8 cellular contexts compared by ENCODE assay signal in the genomic region with DNA sequence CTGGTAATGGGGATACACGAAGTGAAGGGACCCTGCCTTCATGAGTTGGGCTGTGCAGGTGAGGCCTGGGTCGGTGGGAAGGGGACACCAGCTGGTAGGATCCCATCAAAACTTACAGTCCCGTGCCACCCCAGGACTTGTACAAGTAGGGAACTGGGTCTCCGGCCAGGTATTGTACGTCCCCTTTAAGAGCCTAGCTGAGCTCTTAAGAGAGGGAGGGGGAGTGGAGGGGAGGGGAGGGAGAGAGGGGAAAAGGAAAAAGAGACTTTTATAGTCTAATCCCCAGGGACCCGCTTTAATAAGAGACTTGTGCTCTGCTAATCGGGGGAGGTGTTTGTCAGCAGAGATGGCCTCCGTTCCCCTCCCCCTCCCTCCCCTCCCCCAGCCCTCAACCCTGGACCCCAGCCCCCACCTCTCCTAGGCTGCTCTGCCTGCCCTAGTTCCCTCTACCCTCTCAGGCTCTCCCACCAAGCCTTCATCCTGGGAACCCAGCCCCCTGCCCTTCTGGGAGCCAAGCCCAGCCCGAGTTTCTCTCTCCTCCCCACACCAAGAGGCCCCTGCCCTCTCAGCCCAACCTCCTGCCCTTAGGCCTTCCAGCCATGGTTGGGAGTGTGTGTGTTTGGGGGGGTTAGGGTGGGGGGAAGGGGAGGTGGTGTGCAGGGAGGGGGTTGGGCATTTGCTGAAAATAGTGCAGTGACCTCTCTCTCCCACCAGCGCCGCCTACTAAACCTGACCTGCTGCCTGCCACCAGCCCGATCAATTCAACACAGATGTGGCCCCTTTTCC. TPM values are rescaled to one million over a fixed set of nuclear protein-coding genes. Genes with fewer than 3 reads are reported as not detected.
A peak's percentile ranks its signal among the peaks of the same experiment; 100 is the strongest.
DNase-seq lines count a peak whose midpoint lies in the region; ATAC-seq, FAIRE-seq and TF ChIP-seq lines count a peak whose summit lies in the region.

No MANE protein-coding gene starts in this region.

- no peak for FAIRE-seq in HTR-8/SVneo (lab: Jason Lieb, UNC)

- H3K27me3 Mint-ChIP-seq in Caco-2 (ENCODE audit: insufficient read depth, unreplicated experiment) (no peaks in the 10 kb centered on the region), naive B cell (no peaks in the 10 kb centered on the region)

- in situ Hi-C loops in brain microvascular endothelial cell (cut with HindIII; ENCODE audit: low pct_ligation_motif_present, low sequenced_read_pairs) = no loop called here

- ATAC-seq in naive B cell (ENCODE audit: low read depth in 2 of 2) = no peak
- ATAC-seq in GM21576 (IDR thresholded peaks at IDR 0.05; ENCODE audit: unreplicated experiment) = no peak

- POLR2A ChIA-PET in Caco-2 (lab: Charles Lee) = no interaction called here

- H3K27ac ChIP-seq in brain microvascular endothelial cell = no peak overlapping the region

- peak overlapping the region; percentile 33 for H3K27ac Mint-ChIP-seq in Caco-2 (ENCODE audit: unreplicated experiment)
- H3K27ac Mint-ChIP-seq in naive B cell = peak overlapping the region in 5 of 6 donors; percentile 1 to 95 (median 62)

- H3K9me3 Mint-ChIP-seq in Caco-2 (ENCODE audit: unreplicated experiment) = no peaks in the 10 kb centered on the region
- no peaks in the 10 kb centered on the region for H3K9me3 Mint-ChIP-seq in naive B cell

- H3K4me3 ChIP-seq in Caco-2 (ENCODE audit: low read depth, low read length) (no peak overlapping the region), brain microvascular endothelial cell (ENCODE audit: low read depth, low read length) (peak overlapping the region; percentile 6)

- H3K36me3 ChIP-seq in Caco-2 (ENCODE audit: control insufficient read depth, insufficient read depth, low read length) (peaks cover 2% of the 10 kb centered on the region; the same call in 1 of the 2 replicates), brain microvascular endothelial cell (replicated peaks) (peaks cover 4% of the 10 kb centered on the region)

- CTCF ChIA-PET in Caco-2 (lab: Charles Lee) = interaction anchor here (1.1 to 2.0 kb wide), 2 partner anchors 52 to 64 kb away, joined by 3 to 6 read pairs; a partner anchor contains a TSS

- H3K36me3 Mint-ChIP-seq in Caco-2 (ENCODE audit: insufficient read depth, unreplicated experiment) (peaks cover 16% of the 10 kb centered on the region), naive B cell (peaks cover 0 to 6% of the 10 kb centered on the region in 2 donors)

- DNase-seq in Caco-2 (no peak), NCI-H187 treated with DMSO at 0.1 percent for 48 hours (lab: John Stamatoyannopoulos, UW) (peak; percentile 59), brain microvascular endothelial cell (no peak), naive B cell (no peak), MV-4-11 (lab: John Stamatoyannopoulos, UW) (no peak), HuH-7.5 (ENCODE audit: low spot score) (no peak), HTR-8/SVneo (ENCODE audit: insufficient read length, low spot score) (no peak)

- no peak for TF ChIP-seq CTCF in Caco-2 (IDR thresholded peaks at IDR 0.05; ENCODE audit: insufficient read depth in 1 of 2, low read depth in 1 of 2, low read length in 1 of 2, severe bottlenecking in 1 of 2, unreplicated experiment in 1 of 2)
- TF ChIP-seq CTCF in brain microvascular endothelial cell (IDR thresholded peaks at IDR 0.05; ENCODE audit: low read depth, low read length, missing control alignments) = no peak

- H3K27me3 ChIP-seq in Caco-2 (replicated peaks; ENCODE audit: control insufficient read depth, insufficient read depth, low read length) = no peaks in the 10 kb centered on the region
- no peaks in the 10 kb centered on the region for H3K27me3 ChIP-seq in brain microvascular endothelial cell (replicated peaks)

- H3K4me1 ChIP-seq in Caco-2 = peaks cover 14% of the 10 kb centered on the region

- H3K4me3 Mint-ChIP-seq in Caco-2 (ENCODE audit: unreplicated experiment) (peak overlapping the region; percentile 80), naive B cell (peak overlapping the region; percentile 78 to 95 (median 92))

- intact Hi-C loops in Caco-2 (cut with micrococcal nuclease; ENCODE audit: unreplicated experiment) = loop anchor here (2.0 to 10.0 kb wide), 2 partner anchors 43 to 369 kb away; partner anchors contain the start of genes RPL41 and ZC3H10

- H3K9me3 ChIP-seq in Caco-2 = no peaks in the 10 kb centered on the region

- BruUV-seq in Caco-2 (replicated peaks; lab: Mats Ljungman, UMichigan) = no TSS peak

- H3K4me1 Mint-ChIP-seq in Caco-2 (ENCODE audit: low read depth, unreplicated experiment) (peaks cover 21% of the 10 kb centered on the region), naive B cell (peaks cover 34 to 54% (median 39%) of the 10 kb centered on the region in 3 donors)

RNA-seq across cellular contexts. Expression of gene GDF11, which starts 2.6 kb away (rescaled TPM):
- 11.0 and 13.3 TPM in 2 replicates for total RNA-seq in Caco-2 (2022)
- polyA plus RNA-seq in naive B cell (ENCODE audit: low read depth in 6 of 6) = 1 to 10 TPM in 3 of 6 donors, under 1 TPM in 3; 0.40 to 1.4 (median 0.83) TPM

RNA-seq across cellular contexts. Expression of gene CD63, which starts 16.7 kb away (rescaled TPM):
- 947 and 983 TPM in 2 replicates for total RNA-seq in Caco-2 (2022)
- polyA plus RNA-seq in naive B cell (ENCODE audit: low read depth in 6 of 6) = 100 to 1,000 TPM; 115 to 150 (median 142) TPM

RNA-seq across cellular contexts. Expression of gene RDH5, which starts 25.4 kb away (rescaled TPM):
- total RNA-seq in Caco-2 (2022) = 6.0 and 9.7 TPM in 2 replicates
- polyA plus RNA-seq in naive B cell (ENCODE audit: low read depth in 6 of 6) = 1 to 10 TPM in 3 of 6 donors, under 1 TPM in 2, not detected in 1; 0.61 to 3.1 (median 1.3) TPM

RNA-seq across cellular contexts. Expression of gene BLOC1S1, which starts 29.7 kb away (rescaled TPM):
- total RNA-seq in Caco-2 (2022) = 59.4 and 73.7 TPM in 2 replicates
- polyA plus RNA-seq in naive B cell (ENCODE audit: low read depth in 6 of 6) = 100 to 1,000 TPM; 152 to 259 (median 180) TPM

RNA-seq across cellular contexts. Expression of gene ITGA7, which starts 37.9 kb away (rescaled TPM):
- 46.1 and 47.0 TPM in 2 replicates for total RNA-seq in Caco-2 (2022)
- polyA plus RNA-seq in naive B cell (ENCODE audit: low read depth in 6 of 6) = under 1 TPM in 2 of 6 donors, not detected in 4; 0.14 to 0.36 TPM
